ENCODE assay signal across 8 cellular contexts in genomic region chr22:26398741-26399153, GRCh38.
A peak's percentile ranks its signal among the peaks of the same experiment; 100 is the strongest.
DNase-seq lines count a peak whose midpoint lies in the region; ATAC-seq and TF ChIP-seq lines count a peak whose summit lies in the region.

No MANE protein-coding gene starts in this region.

- peak; percentile 75 for TF ChIP-seq CTCF in astrocyte of the cerebellum (IDR thresholded peaks at IDR 0.05; ENCODE audit: low read depth, low read length, missing control alignments)

- ATAC-seq in HG02623 (IDR thresholded peaks at IDR 0.05; ENCODE audit: unreplicated experiment) = no peak
- no peak for ATAC-seq in GM21619 (IDR thresholded peaks at IDR 0.05; ENCODE audit: unreplicated experiment)

- DNase-seq in EL (peak; percentile 73), Kasumi-1 (lab: John Stamatoyannopoulos, UW) (peak; percentile 60 to 77), T-helper 2 cell (peak; percentile 9 to 57 (median 26)), astrocyte of the cerebellum (ENCODE audit: low read depth) (peak; percentile 50), hippocampal formation (lab: John Stamatoyannopoulos, UW) (peak; percentile 30 to 45), smooth muscle cell of the brain vasculature (ENCODE audit: low read depth, low spot score) (peak; percentile 3)

- no peak overlapping the region for H3K4me3 ChIP-seq in astrocyte of the cerebellum (ENCODE audit: low read depth, low read length)

- in situ Hi-C loops in astrocyte of the cerebellum (cut with HindIII; ENCODE audit: low sequenced_read_pairs) = no loop called here

Comparison
In these comparisons a context has a peak if more than half of its experiments do, and no peak if none do; other contexts are left out.
1. DNase-seq: peak in every context shown above with its lines; median percentile 73 in EL; 68 in Kasumi-1; 50 in astrocyte of the cerebellum; 38 in hippocampal formation; 26 in T-helper 2 cell; 3 in smooth muscle cell of the brain vasculature.